In the genomic region with DNA sequence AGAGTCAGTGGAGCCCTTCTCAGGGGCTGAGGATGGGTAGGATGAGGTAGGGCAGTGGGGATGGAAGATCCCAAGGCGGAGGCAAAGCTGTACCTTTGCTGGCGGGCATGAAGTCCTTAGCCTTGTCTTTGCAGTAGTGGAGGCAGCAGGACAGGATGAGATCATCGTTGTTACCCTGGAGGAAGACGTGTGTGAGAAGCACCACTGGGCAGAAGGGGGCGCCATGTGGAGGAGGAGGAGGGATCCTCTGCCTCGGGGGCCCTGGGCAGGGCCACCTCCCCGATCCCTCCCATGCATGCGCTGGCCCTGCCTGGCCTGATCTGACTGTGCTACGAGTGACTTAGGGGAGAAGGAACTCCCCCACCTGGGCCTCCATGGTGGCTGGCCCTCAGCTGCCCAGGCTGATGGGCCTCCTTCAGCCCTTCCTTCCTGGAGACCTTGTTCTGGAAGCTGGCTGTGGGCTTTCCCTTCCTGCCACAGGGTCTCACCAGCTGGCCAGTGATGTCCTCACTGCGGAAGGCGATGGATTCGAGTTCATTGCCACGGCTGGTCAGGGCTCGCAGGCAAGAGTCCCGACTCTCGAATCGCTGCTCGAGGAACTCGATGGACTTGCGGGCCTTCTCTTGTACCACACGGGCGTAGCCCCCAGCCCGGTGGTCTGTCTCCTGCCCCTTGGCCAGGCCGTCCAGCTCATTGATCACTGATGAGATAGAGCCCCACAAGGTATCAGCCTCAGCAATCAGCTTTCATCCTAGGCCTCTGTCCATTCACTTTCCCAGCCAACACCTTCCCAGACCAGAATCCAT, we compare ENCODE assay signal across 9 cellular contexts. TPM values are rescaled to one million over a fixed set of nuclear protein-coding genes. Genes with fewer than 3 reads are reported as not detected.
DNase-seq lines count a peak whose midpoint lies in the region; ATAC-seq and TF ChIP-seq lines count a peak whose summit lies in the region.
"Had no signal": no experiment of that assay in that cellular context is flagged by ENCODE, and none has a peak within 500 bp of the region (broad histone marks: within the 10 kb centered on the region; RNA-seq: fewer than 3 reads in every experiment).

No MANE protein-coding gene starts in this region.

- H3K4me3 ChIP-seq in H7 (ENCODE audit: insufficient read depth, low read depth, low read length): no peak overlapping the region

- no peak for TF ChIP-seq POLR2A in erythroblast (IDR thresholded peaks at IDR 0.05; ENCODE audit: low read length)

- intact Hi-C loops in posterior vena cava (cut with DNase I): loop anchor here in 1 of 2 donors (5.0 kb wide), 1 partner anchor 112 kb away; no protein-coding TSS in a partner anchor

- peaks cover 5% of the 10 kb centered on the region for H3K36me3 ChIP-seq in H7 (replicated peaks; ENCODE audit: control insufficient read depth, insufficient read depth, low read length)

- peak; percentile 46 to 51 for ATAC-seq in activated CD4-positive, CD25-positive, alpha-beta regulatory T cell treated with anti-CD3 and anti-CD28 coated beads, Interleukin-2, amount 50 U/mL, for 24 hours
- no peak for ATAC-seq in GM21360 (IDR thresholded peaks at IDR 0.05; ENCODE audit: unreplicated experiment)

- DNase-seq in ACHN: peak; percentile 45
- DNase-seq in H7: peak; percentile 95
- peak; percentile 58 to 70 for DNase-seq in erythroblast (lab: John Stamatoyannopoulos, UW)
- DNase-seq in posterior vena cava (ENCODE audit: low spot score): peak; percentile 90
- DNase-seq in NCI-H1048 (lab: John Stamatoyannopoulos, UW): no peak
- DNase-seq in medulla oblongata (ENCODE audit: extremely low spot score): no peak

- in situ Hi-C loops in ACHN (cut with HindIII; ENCODE audit: low pct_ligation_motif_present, low pct_unique_long_range_greater_than_20kb, low sequenced_read_pairs): no loop called here

- H3K27me3 ChIP-seq in H7 (ENCODE audit: control insufficient read depth, insufficient read depth, low read length): no peaks in the 10 kb centered on the region; the same call in none of the 2 replicates

RNA-seq across cellular contexts. Expression of gene HIC1, which starts 10.3 kb away (rescaled TPM):
- 0.03 and 0.63 TPM in 2 replicates for total RNA-seq in H7 (2014; rRNA removed; shearing (Covaris generic))
- total RNA-seq in posterior vena cava: 10 to 100 TPM; 41.3 to 64.2 TPM

RNA-seq across cellular contexts. Expression of gene OVCA2, which starts 23.4 kb away (rescaled TPM):
- total RNA-seq in H7 (2014; rRNA removed; shearing (Covaris generic)): 23.1 and 25.1 TPM in 2 replicates
- 10 to 100 TPM; 17.4 to 21.2 TPM for total RNA-seq in posterior vena cava

RNA-seq across cellular contexts. Expression of gene DPH1, which starts 35.2 kb away (rescaled TPM):
- total RNA-seq in H7 (2014; rRNA removed; shearing (Covaris generic)): 37.0 and 53.6 TPM in 2 replicates
- 10 to 100 TPM; 26.5 to 27.9 TPM for total RNA-seq in posterior vena cava

RNA-seq across cellular contexts. Expression of gene RTN4RL1, which starts 40.0 kb away (rescaled TPM):
- total RNA-seq in H7 (2014; rRNA removed; shearing (Covaris generic)): 4.0 and 7.0 TPM in 2 replicates
- 1 to 10 TPM; 1.3 to 4.3 TPM for total RNA-seq in posterior vena cava
- total RNA-seq: glomerular endothelial cell had no signal

Comparison
In these comparisons a context has a peak if more than half of its experiments do, and no peak if none do; other contexts are left out.
1. DNase-seq: peak in ACHN (single experiment), H7 (single experiment), erythroblast (2 of 2) and posterior vena cava (single experiment); none in NCI-H1048 (single experiment) and medulla oblongata (single experiment).
2. RNA of gene HIC1, which starts 10.3 kb away (total RNA-seq): 41.3 to 64.2 TPM in posterior vena cava; 0.03 to 0.63 TPM in H7; every median in the first group is over 10 times any median in the second.